ENCODE assay signal across 18 cellular contexts in the genomic region with DNA sequence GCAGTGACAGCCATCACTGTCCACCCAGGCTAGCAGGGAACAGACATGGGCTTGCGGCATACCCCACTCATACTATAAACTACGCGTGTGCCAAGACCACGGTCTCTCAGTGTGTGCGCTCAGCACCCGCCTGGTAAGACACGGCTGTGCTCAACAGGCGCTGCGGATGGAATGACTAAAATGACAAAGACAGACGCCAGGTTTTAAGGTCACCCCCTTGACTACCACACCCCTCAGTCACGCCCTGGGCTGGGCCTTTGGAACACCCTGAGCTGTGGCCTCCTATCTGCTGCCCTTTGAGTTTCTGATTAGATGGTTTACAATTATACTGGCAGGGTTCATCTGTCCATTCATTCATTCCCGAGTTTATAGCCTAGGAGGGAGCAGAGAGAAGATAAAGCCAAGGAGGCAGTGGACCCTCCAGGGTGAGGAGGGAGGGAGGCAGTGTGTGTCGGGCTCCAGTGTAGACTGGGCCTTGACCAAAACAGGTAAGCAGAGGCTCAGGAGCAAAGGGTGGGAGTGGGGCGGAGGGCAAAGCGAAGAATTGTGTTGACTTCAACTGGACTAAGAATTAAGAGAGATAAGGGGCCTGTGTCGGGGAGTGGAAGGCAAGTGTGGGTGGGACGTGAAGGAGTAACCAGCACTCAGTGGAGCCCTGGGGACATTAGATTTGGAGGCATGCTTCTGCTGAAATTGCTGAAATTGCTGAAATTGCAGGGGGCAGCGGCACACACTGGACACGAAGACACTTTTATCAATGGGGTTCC. TPM values are rescaled to one million over a fixed set of nuclear protein-coding genes. Genes with fewer than 3 reads are reported as not detected.
DNase-seq lines count a peak whose midpoint lies in the region; ATAC-seq and TF ChIP-seq lines count a peak whose summit lies in the region.
"Had no signal": no experiment of that assay in that cellular context is flagged by ENCODE, and none has a peak within 500 bp of the region (broad histone marks: within the 10 kb centered on the region; RNA-seq: fewer than 3 reads in every experiment).

No MANE protein-coding gene starts in this region.

- H3K27ac ChIP-seq in neural progenitor cell, result no peak overlapping the region
- H3K27ac ChIP-seq: C4-2B had no signal

- H3K36me3 Mint-ChIP-seq in chondrocyte (ENCODE audit: low read depth), result peaks cover 24% of the 10 kb centered on the region
- no peaks in the 10 kb centered on the region for H3K36me3 Mint-ChIP-seq in naive B cell
- peaks cover 24% of the 10 kb centered on the region for H3K36me3 Mint-ChIP-seq in type B pancreatic cell
- H3K36me3 Mint-ChIP-seq in activated CD8-positive, alpha-beta memory T cell treated with anti-CD3 and anti-CD28 coated beads, Interleukin-2, amount 10 ng/mL, durations not matched to agents 7 days and 5 days, result no peaks in the 10 kb centered on the region
- H3K36me3 Mint-ChIP-seq in neural progenitor cell, result peaks cover 3% of the 10 kb centered on the region

- H2AFZ ChIP-seq in neural progenitor cell (replicated peaks), result no peak overlapping the region

- H3K9ac ChIP-seq in neural progenitor cell, result no peak overlapping the region

- no peaks in the 10 kb centered on the region for H3K79me2 ChIP-seq in neural progenitor cell (ENCODE audit: low read depth)

- no peak for DNase-seq in stimulated activated naive CD8-positive, alpha-beta T cell treated with anti-CD3 and anti-CD28 coated beads, Interleukin-15, amount 100 ng/mL, for 72 hours
- DNase-seq in stimulated activated naive CD8-positive, alpha-beta T cell treated with anti-CD3 and anti-CD28 coated beads, Interleukin-15, Interleukin-2, amounts not matched to agents 100 U/mL and 50 U/mL, for 24 hours, result no peak
- DNase-seq in chondrocyte (ENCODE audit: low spot score), result no peak
- DNase-seq in naive B cell, result no peak
- no peak for DNase-seq in type B pancreatic cell (ENCODE audit: extremely low spot score, unreplicated experiment)
- no peak for DNase-seq in activated CD4-positive, alpha-beta T cell treated with anti-CD3 and anti-CD28 coated beads, Interleukin-2, amount 50 U/mL, for 48 hours
- no peak for DNase-seq in activated CD8-positive, alpha-beta memory T cell treated with anti-CD3 and anti-CD28 coated beads, Interleukin-2, amount 10 ng/mL, durations not matched to agents 7 days and 5 days
- DNase-seq in neural progenitor cell (ENCODE audit: low spot score), result no peak
- DNase-seq: GOT3, MM.1S, NCI-H1105, NCI-H1694, NCI-H2107, NCI-H226, NCI-H526, OCI-M1 had no signal

- H3K36me3 ChIP-seq in neural progenitor cell, result no peaks in the 10 kb centered on the region

- no peaks in the 10 kb centered on the region for H4K20me1 ChIP-seq in neural progenitor cell (ENCODE audit: low read depth)

- no peaks in the 10 kb centered on the region for H3K27me3 ChIP-seq in neural progenitor cell

- no peaks in the 10 kb centered on the region for H3F3A ChIP-seq in neural progenitor cell (ENCODE audit: low read depth)

- peak; percentile 19 for ATAC-seq in stimulated activated naive CD8-positive, alpha-beta T cell treated with anti-CD3 and anti-CD28 coated beads, Interleukin-15, amount 100 ng/mL, for 72 hours
- no peak for ATAC-seq in stimulated activated naive CD8-positive, alpha-beta T cell treated with anti-CD3 and anti-CD28 coated beads, Interleukin-15, Interleukin-2, amounts not matched to agents 100 U/mL and 50 U/mL, for 24 hours
- no peak for ATAC-seq in naive B cell (ENCODE audit: low read depth in 2 of 2)
- no peak for ATAC-seq in activated CD8-positive, alpha-beta memory T cell treated with anti-CD3 and anti-CD28 coated beads, Interleukin-2, amount 10 ng/mL, durations not matched to agents 7 days and 5 days

- no peak overlapping the region for H3K27ac Mint-ChIP-seq in stimulated activated naive CD8-positive, alpha-beta T cell treated with anti-CD3 and anti-CD28 coated beads, Interleukin-15, amount 100 ng/mL, for 72 hours
- peak overlapping the region; percentile 22 for H3K27ac Mint-ChIP-seq in chondrocyte (ENCODE audit: unreplicated experiment)
- H3K27ac Mint-ChIP-seq in naive B cell, result peak overlapping the region in 5 of 6 donors; percentile 51 to 83 (median 64)
- H3K27ac Mint-ChIP-seq in type B pancreatic cell, result peak overlapping the region; percentile 37
- no peak overlapping the region for H3K27ac Mint-ChIP-seq in activated CD8-positive, alpha-beta memory T cell treated with anti-CD3 and anti-CD28 coated beads, Interleukin-2, amount 10 ng/mL, durations not matched to agents 7 days and 5 days
- no peak overlapping the region for H3K27ac Mint-ChIP-seq in neural progenitor cell

- H3K4me1 Mint-ChIP-seq in stimulated activated naive CD8-positive, alpha-beta T cell treated with anti-CD3 and anti-CD28 coated beads, Interleukin-15, amount 100 ng/mL, for 72 hours, result no peaks in the 10 kb centered on the region
- H3K4me1 Mint-ChIP-seq in chondrocyte (ENCODE audit: low read depth), result peaks cover 70% of the 10 kb centered on the region
- peaks cover 52 to 56% (median 56%) of the 10 kb centered on the region in 3 donors for H3K4me1 Mint-ChIP-seq in naive B cell
- peaks cover 57% of the 10 kb centered on the region for H3K4me1 Mint-ChIP-seq in type B pancreatic cell (ENCODE audit: unreplicated experiment)
- H3K4me1 Mint-ChIP-seq in activated CD8-positive, alpha-beta memory T cell treated with anti-CD3 and anti-CD28 coated beads, Interleukin-2, amount 10 ng/mL, durations not matched to agents 7 days and 5 days, result no peaks in the 10 kb centered on the region
- peaks cover 7% of the 10 kb centered on the region for H3K4me1 Mint-ChIP-seq in neural progenitor cell

- peaks cover under 1% of the 10 kb centered on the region for H3K4me1 ChIP-seq in neural progenitor cell

- H3K27me3 Mint-ChIP-seq in stimulated activated naive CD8-positive, alpha-beta T cell treated with anti-CD3 and anti-CD28 coated beads, Interleukin-15, amount 100 ng/mL, for 72 hours, result no peaks in the 10 kb centered on the region
- no peaks in the 10 kb centered on the region for H3K27me3 Mint-ChIP-seq in chondrocyte (ENCODE audit: low read depth)
- H3K27me3 Mint-ChIP-seq in naive B cell, result no peaks in the 10 kb centered on the region
- H3K27me3 Mint-ChIP-seq in type B pancreatic cell, result peaks cover 6% of the 10 kb centered on the region
- H3K27me3 Mint-ChIP-seq in activated CD8-positive, alpha-beta memory T cell treated with anti-CD3 and anti-CD28 coated beads, Interleukin-2, amount 10 ng/mL, durations not matched to agents 7 days and 5 days, result no peaks in the 10 kb centered on the region
- H3K27me3 Mint-ChIP-seq in neural progenitor cell (ENCODE audit: insufficient read depth, low read depth), result peaks cover 4% of the 10 kb centered on the region

- H3K4me3 ChIP-seq in neural progenitor cell, result no peak overlapping the region

- no peaks in the 10 kb centered on the region for H3K9me3 ChIP-seq in neural progenitor cell (ENCODE audit: low read depth)

- no peak overlapping the region for H3K4me2 ChIP-seq in neural progenitor cell

- H3K4me3 Mint-ChIP-seq in stimulated activated naive CD8-positive, alpha-beta T cell treated with anti-CD3 and anti-CD28 coated beads, Interleukin-15, amount 100 ng/mL, for 72 hours, result no peak overlapping the region
- H3K4me3 Mint-ChIP-seq in chondrocyte (ENCODE audit: unreplicated experiment) (no peak overlapping the region), naive B cell (peak overlapping the region in 1 of 8 donors; percentile 22), type B pancreatic cell (no peak overlapping the region), neural progenitor cell (no peak overlapping the region)
- H3K4me3 Mint-ChIP-seq in activated CD8-positive, alpha-beta memory T cell treated with anti-CD3 and anti-CD28 coated beads, Interleukin-2, amount 10 ng/mL, durations not matched to agents 7 days and 5 days, result no peak overlapping the region

- H3K9me3 Mint-ChIP-seq in stimulated activated naive CD8-positive, alpha-beta T cell treated with anti-CD3 and anti-CD28 coated beads, Interleukin-15, amount 100 ng/mL, for 72 hours, result no peaks in the 10 kb centered on the region
- H3K9me3 Mint-ChIP-seq in chondrocyte (ENCODE audit: low read depth) (no peaks in the 10 kb centered on the region), naive B cell (no peaks in the 10 kb centered on the region), type B pancreatic cell (no peaks in the 10 kb centered on the region), neural progenitor cell (no peaks in the 10 kb centered on the region)
- H3K9me3 Mint-ChIP-seq in activated CD8-positive, alpha-beta memory T cell treated with anti-CD3 and anti-CD28 coated beads, Interleukin-2, amount 10 ng/mL, durations not matched to agents 7 days and 5 days (ENCODE audit: low read depth), result no peaks in the 10 kb centered on the region

- TF ChIP-seq CTCF in chondrocyte (IDR thresholded peaks at IDR 0.05), result no peak
- TF ChIP-seq CTCF in type B pancreatic cell (conservative IDR thresholded peaks at IDR 0.05), result no peak
- no peak for TF ChIP-seq CTCF in neural progenitor cell (IDR thresholded peaks at IDR 0.05)

- CTCF ChIA-PET in activated CD8-positive, alpha-beta memory T cell treated with anti-CD3 and anti-CD28 coated beads, Interleukin-2, amount 10 ng/mL, durations not matched to agents 7 days and 5 days (lab: Charles Lee), result no interaction called here

RNA-seq across cellular contexts. Expression of a gene that starts 35.0 kb away (rescaled TPM):
- total RNA-seq in chondrocyte, result 320 to 433 TPM (median 426 TPM) in 3 replicates
- 1 to 10 TPM; 1.5 to 6.3 (median 4.8) TPM for polyA plus RNA-seq in naive B cell (ENCODE audit: low read depth in 6 of 6)
- total RNA-seq in type B pancreatic cell (ENCODE audit: low replicate concordance), result 48.8 and 138 TPM in 2 replicates
- total RNA-seq in activated CD8-positive, alpha-beta memory T cell treated with anti-CD3 and anti-CD28 coated beads, Interleukin-2, amount 10 ng/mL, durations not matched to agents 7 days and 5 days, result 1 to 10 TPM in 1 of 2 experiments, under 1 TPM in 1; 0.23 to 2.6 TPM
- total RNA-seq in neural progenitor cell (ENCODE audit: low replicate concordance), result 15.0 and 21.8 TPM in 2 replicates
- total RNA-seq: A673 had no signal

Comparison
In these comparisons a context has a peak if more than half of its experiments do, and no peak if none do; other contexts are left out.
1. H3K27ac Mint-ChIP-seq: peak in chondrocyte (single experiment), naive B cell (5 of 6) and type B pancreatic cell (single experiment); none in stimulated activated naive CD8-positive, alpha-beta T cell treated with anti-CD3 and anti-CD28 coated beads, Interleukin-15, amount 100 ng/mL, for 72 hours (0 of 2), activated CD8-positive, alpha-beta memory T cell treated with anti-CD3 and anti-CD28 coated beads, Interleukin-2, amount 10 ng/mL, durations not matched to agents 7 days and 5 days (single experiment) and neural progenitor cell (single experiment).